ENCODE assay signal across 8 cellular contexts in genomic region chr22:36351921-36352774, GRCh38. TPM values are rescaled to one million over a fixed set of nuclear protein-coding genes. Genes with fewer than 3 reads are reported as not detected.
DNase-seq lines count a peak whose midpoint lies in the region; TF ChIP-seq lines count a peak whose summit lies in the region.

No MANE protein-coding gene starts in this region.

- H3K4ac ChIP-seq in mesendoderm (ENCODE audit: low read depth, low read length) = no peak overlapping the region

- H2BK15ac ChIP-seq in mesendoderm (replicated peaks; ENCODE audit: low read depth) = no peak overlapping the region

- H3K27ac ChIP-seq in caudate nucleus (ENCODE audit: low read depth, low read length) (peak overlapping the region; percentile 17), mesendoderm (ENCODE audit: low read depth, low read length) (no peak overlapping the region), thyroid gland (peak overlapping the region; percentile 67 to 81 (median 71))

- no peak overlapping the region for H3K4me3 ChIP-seq in mesendoderm (ENCODE audit: low read length)
- H3K4me3 ChIP-seq in thyroid gland (replicated peaks in 1 of 3) = no peak overlapping the region

- no peaks in the 10 kb centered on the region for H3K36me3 ChIP-seq in mesendoderm (ENCODE audit: control insufficient read depth, insufficient read depth, low read length)
- peaks cover 0 to 6% of the 10 kb centered on the region in 2 donors for H3K36me3 ChIP-seq in thyroid gland

- TF ChIP-seq CTCF in thyroid gland (IDR thresholded peaks at IDR 0.05) (no peak), GM10248 (IDR thresholded peaks at IDR 0.05; ENCODE audit: control extremely low read depth, extremely low read depth, low read depth, missing control alignments) (no peak)

- no peak for DNase-seq in T-helper 2 cell treated with Interferon-gamma antibody and Interleukin-4, amounts not matched to agents 5 μg/mL and 100 μg/mL, for 36 hours (ENCODE audit: low spot score)
- no peak for DNase-seq in T-helper 2 cell
- peak in 1 of 61 donors; percentile 36 for DNase-seq in caudate nucleus (lab: John Stamatoyannopoulos, UW)
- DNase-seq in mesendoderm = peak; percentile 61
- peak in 1 of 2 donors; percentile 39 for DNase-seq in thyroid gland
- DNase-seq in GM10248 (ENCODE audit: extremely low spot score) = no peak
- no peak for DNase-seq in DMS114 treated with DMSO at 0.1 percent for 48 hours (lab: John Stamatoyannopoulos, UW; ENCODE audit: unreplicated experiment)
- DNase-seq in NCI-H2196 (lab: John Stamatoyannopoulos, UW; ENCODE audit: unreplicated experiment) = no peak

- H3K36me3 Mint-ChIP-seq in T-helper 2 cell treated with Interferon-gamma antibody and Interleukin-4, amounts not matched to agents 5 μg/mL and 100 μg/mL, for 36 hours (ENCODE audit: low read depth) = peaks cover 42% of the 10 kb centered on the region

- peaks cover 85% of the 10 kb centered on the region for H3K79me2 ChIP-seq in mesendoderm (ENCODE audit: control insufficient read depth, insufficient read depth, low read length)

- H2BK5ac ChIP-seq in mesendoderm (ENCODE audit: low read length) = peak overlapping the region; percentile 14

- H3K27me3 ChIP-seq in mesendoderm (ENCODE audit: insufficient read depth, low read length, poor library complexity) = no peaks in the 10 kb centered on the region
- H3K27me3 ChIP-seq in thyroid gland = no peaks in the 10 kb centered on the region

- no peaks in the 10 kb centered on the region for H3K9me3 ChIP-seq in thyroid gland

- peaks cover 19% of the 10 kb centered on the region for H3K79me1 ChIP-seq in mesendoderm (ENCODE audit: low read length)

- CTCF ChIA-PET in GM10248 (lab: Yijun Ruan, JAX) = interaction anchor here (1.0 to 1.1 kb wide), 2 partner anchors 52 to 118 kb away, joined by 3 to 4 read pairs; no protein-coding TSS in a partner anchor

- no peak overlapping the region for H3K23ac ChIP-seq in mesendoderm (ENCODE audit: low read length)

- H3K56ac ChIP-seq in mesendoderm (ENCODE audit: low read length) = peak overlapping the region; percentile 40

- H3K9ac ChIP-seq in mesendoderm (ENCODE audit: low read length) = peak overlapping the region; percentile 3

- POLR2A ChIA-PET in GM10248 (lab: Yijun Ruan, JAX) = no interaction called here

- H3K4me2 ChIP-seq in mesendoderm (ENCODE audit: low read length) = no peak overlapping the region

- WGBS in mesendoderm (ENCODE audit: extremely low coverage, insufficient coverage, low lambda C conversion rate) = no CpG with 5 or more reads among the region's 22 CpGs
- 56 to 70% methylated on average over 16 to 20 of the region's 22 CpGs for WGBS in thyroid gland, 2 donors

- H3K4me3 Mint-ChIP-seq in T-helper 2 cell treated with Interferon-gamma antibody and Interleukin-4, amounts not matched to agents 5 μg/mL and 100 μg/mL, for 36 hours = peak overlapping the region; percentile 37

- H4K8ac ChIP-seq in mesendoderm (ENCODE audit: low read depth, low read length) = no peak overlapping the region

- H3K18ac ChIP-seq in mesendoderm (ENCODE audit: low read length) = no peak overlapping the region

- no peaks in the 10 kb centered on the region for H3K9me3 Mint-ChIP-seq in T-helper 2 cell treated with Interferon-gamma antibody and Interleukin-4, amounts not matched to agents 5 μg/mL and 100 μg/mL, for 36 hours

- no peak overlapping the region for H4K5ac ChIP-seq in mesendoderm (ENCODE audit: low read length)

- H3K27me3 Mint-ChIP-seq in T-helper 2 cell treated with Interferon-gamma antibody and Interleukin-4, amounts not matched to agents 5 μg/mL and 100 μg/mL, for 36 hours (ENCODE audit: low read depth) = no peaks in the 10 kb centered on the region

- no peak overlapping the region for H2BK120ac ChIP-seq in mesendoderm (ENCODE audit: low read depth, low read length)

- peak overlapping the region; percentile 75 for H3K27ac Mint-ChIP-seq in T-helper 2 cell treated with Interferon-gamma antibody and Interleukin-4, amounts not matched to agents 5 μg/mL and 100 μg/mL, for 36 hours

- no peak overlapping the region for H2AK5ac ChIP-seq in mesendoderm (ENCODE audit: low read length)

- intact Hi-C loops in thyroid gland (cut with DNase I) = no loop called here

- TF ChIP-seq POLR2A in thyroid gland (IDR thresholded peaks at IDR 0.05) = no peak

- peaks cover 65% of the 10 kb centered on the region for H3K4me1 Mint-ChIP-seq in T-helper 2 cell treated with Interferon-gamma antibody and Interleukin-4, amounts not matched to agents 5 μg/mL and 100 μg/mL, for 36 hours (ENCODE audit: low read depth)

- H3K4me1 ChIP-seq in mesendoderm (ENCODE audit: control insufficient read depth, low read depth, low read length) (peaks cover 10% of the 10 kb centered on the region), thyroid gland (peaks cover 43 to 78% of the 10 kb centered on the region in 2 donors)

RNA-seq across cellular contexts. Expression of gene MYH9, which starts 35.6 kb away (rescaled TPM):
- polyA plus RNA-seq in mesendoderm (2013, experiment 1 of 2) = 110 TPM
- 111 TPM for polyA plus RNA-seq in mesendoderm (2013, experiment 2 of 2)
- 100 to 1,000 TPM; 228 to 375 (median 275) TPM for total RNA-seq in thyroid gland
